ENCODE assay signal across 17 cellular contexts in the genomic region with DNA sequence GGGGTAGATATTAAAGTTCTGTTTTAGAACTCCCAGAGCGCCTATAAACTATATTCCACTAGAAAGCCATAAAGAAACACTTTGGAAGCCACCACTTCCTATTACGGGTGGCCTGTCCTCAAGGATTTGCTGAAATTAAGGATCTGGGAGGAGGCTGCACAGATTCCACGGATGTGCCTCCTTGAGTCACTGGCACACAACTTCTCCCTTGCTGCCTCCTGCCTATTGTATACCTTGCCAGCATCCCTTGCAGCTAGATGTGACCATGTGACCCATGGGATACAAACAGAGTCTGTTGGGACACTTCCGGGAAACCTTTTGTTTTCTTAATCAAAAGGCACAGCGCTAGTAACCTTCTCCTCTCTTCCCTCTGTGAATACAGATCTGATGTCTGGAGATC.
A peak's percentile ranks its signal among the peaks of the same experiment; 100 is the strongest.
DNase-seq lines count a peak whose midpoint lies in the region; TF ChIP-seq lines count a peak whose summit lies in the region.
"Had no signal": no experiment of that assay in that cellular context is flagged by ENCODE, and none has a peak within 500 bp of the region (broad histone marks: within the 10 kb centered on the region; RNA-seq: fewer than 3 reads in every experiment).

No MANE protein-coding gene starts in this region.

- H3K18ac ChIP-seq in mesendoderm (ENCODE audit: low read length), result no peak overlapping the region

- H4K5ac ChIP-seq in mesendoderm (ENCODE audit: low read length), result no peak overlapping the region

- intact Hi-C loops in posterior vena cava (cut with DNase I) (no loop called here), esophagus muscularis mucosa (cut with DNase I) (no loop called here)

- no peak overlapping the region for H2BK15ac ChIP-seq in mesendoderm (replicated peaks; ENCODE audit: low read depth)

- WGBS in mesendoderm (ENCODE audit: extremely low coverage, insufficient coverage, low lambda C conversion rate), result no CpG with 5 or more reads among the region's 5 CpGs
- WGBS in esophagus muscularis mucosa, result 95% methylated on average over 5 of the region's 5 CpGs

- no peaks in the 10 kb centered on the region for H3K4me1 ChIP-seq in mesendoderm (ENCODE audit: control insufficient read depth, low read depth, low read length)
- no peaks in the 10 kb centered on the region for H3K4me1 ChIP-seq in esophagus muscularis mucosa
- H3K4me1 ChIP-seq: A549, Caco-2 had no signal

- H3K4ac ChIP-seq in mesendoderm (ENCODE audit: low read depth, low read length), result no peak overlapping the region

- no peak overlapping the region for H3K4me2 ChIP-seq in mesendoderm (ENCODE audit: low read length)
- H3K4me2 ChIP-seq: A549; BLaER1 treated with 17β-estradiol and CSF1 and Interleukin-3, amounts not matched to agents 10 nM and 100 nM had no signal

- H3K79me1 ChIP-seq in mesendoderm (ENCODE audit: low read length), result no peaks in the 10 kb centered on the region

- DNase-seq in activated effector memory CD4-positive, alpha-beta T cell treated with anti-CD3 and anti-CD28 coated beads, Interleukin-2, amount 50 U/mL, for 16 hours, result peak; percentile 17
- DNase-seq in activated effector memory CD4-positive, alpha-beta T cell treated with Interleukin-2 at 50 U/mL for 16 hours, result no peak
- no peak for DNase-seq in mesendoderm
- DNase-seq in posterior vena cava (ENCODE audit: low spot score), result peak; percentile 5
- no peak for DNase-seq in NAMALWA (ENCODE audit: low spot score)
- no peak for DNase-seq in esophagus muscularis mucosa (ENCODE audit: extremely low spot score)
- DNase-seq: AML-193; Calu3; CD4-positive, alpha-beta T cell; CD8-positive, alpha-beta T cell; DMS79 treated with DMSO at 0.1 percent for 48 hours had no signal

- peaks cover 0 to 12% (median 9%) of the 10 kb centered on the region in 4 donors for H3K9me3 ChIP-seq in esophagus muscularis mucosa

- no peak overlapping the region for H4K8ac ChIP-seq in mesendoderm (ENCODE audit: low read depth, low read length)

- H3K27ac ChIP-seq in mesendoderm (ENCODE audit: low read depth, low read length), result no peak overlapping the region
- H3K27ac ChIP-seq in esophagus muscularis mucosa (replicated peaks in 1 of 4), result no peak overlapping the region
- H3K27ac ChIP-seq: 22Rv1; A549; BLaER1 treated with 17β-estradiol and CSF1 and Interleukin-3, amounts not matched to agents 10 nM and 100 nM; C4-2B had no signal

- H3K4me3 ChIP-seq in mesendoderm (ENCODE audit: low read length) (peak overlapping the region; percentile 4), esophagus muscularis mucosa (no peak overlapping the region)
- H3K4me3 ChIP-seq: A549; BLaER1 treated with 17β-estradiol and CSF1 and Interleukin-3, amounts not matched to agents 10 nM and 100 nM; GM12878 had no signal

- H3K27me3 ChIP-seq in mesendoderm (ENCODE audit: insufficient read depth, low read length, poor library complexity) (no peaks in the 10 kb centered on the region), esophagus muscularis mucosa (peaks cover 0 to 93% (median 6%) of the 10 kb centered on the region in 4 donors)
- H3K27me3 ChIP-seq: BLaER1 treated with 17β-estradiol and CSF1 and Interleukin-3, amounts not matched to agents 10 nM and 100 nM had no signal

- no peaks in the 10 kb centered on the region for H3K36me3 ChIP-seq in mesendoderm (ENCODE audit: control insufficient read depth, insufficient read depth, low read length)
- no peaks in the 10 kb centered on the region for H3K36me3 ChIP-seq in esophagus muscularis mucosa
- H3K36me3 ChIP-seq: BLaER1 treated with 17β-estradiol and CSF1 and Interleukin-3, amounts not matched to agents 10 nM and 100 nM had no signal

- no peak for TF ChIP-seq POLR2A in esophagus muscularis mucosa (IDR thresholded peaks at IDR 0.05; ENCODE audit: low read depth)

- no peak overlapping the region for H3K9ac ChIP-seq in mesendoderm (ENCODE audit: low read length)
- H3K9ac ChIP-seq: BLaER1 treated with 17β-estradiol and CSF1 and Interleukin-3, amounts not matched to agents 10 nM and 100 nM had no signal

- H3K23ac ChIP-seq in mesendoderm (ENCODE audit: low read length), result no peak overlapping the region

- no peak overlapping the region for H2BK5ac ChIP-seq in mesendoderm (ENCODE audit: low read length)

- H3K79me2 ChIP-seq in mesendoderm (ENCODE audit: control insufficient read depth, insufficient read depth, low read length), result no peaks in the 10 kb centered on the region

- H2AK5ac ChIP-seq in mesendoderm (ENCODE audit: low read length), result no peak overlapping the region

- no peak for TF ChIP-seq CTCF in esophagus muscularis mucosa (IDR thresholded peaks at IDR 0.05)

- H3K56ac ChIP-seq in mesendoderm (ENCODE audit: low read length), result no peak overlapping the region

- H2BK120ac ChIP-seq in mesendoderm (ENCODE audit: low read depth, low read length), result no peak overlapping the region

- TF ChIP-seq EP300 in esophagus muscularis mucosa (IDR thresholded peaks at IDR 0.05), result no peak

Comparison
In these comparisons a context has a peak if more than half of its experiments do, and no peak if none do; other contexts are left out.
1. DNase-seq: peak in activated effector memory CD4-positive, alpha-beta T cell treated with anti-CD3 and anti-CD28 coated beads, Interleukin-2, amount 50 U/mL, for 16 hours (single experiment) and posterior vena cava (single experiment); none in activated effector memory CD4-positive, alpha-beta T cell treated with Interleukin-2 at 50 U/mL for 16 hours (single experiment), mesendoderm (single experiment), NAMALWA (single experiment) and esophagus muscularis mucosa (single experiment).